2 cellular contexts compared by ENCODE assay signal in genomic region chr16:30518552-30518951, GRCh38.
TF ChIP-seq lines count a peak whose summit lies in the region.

No MANE protein-coding gene starts in this region.

TF ChIP-seq in IMR-90, 13 proteins besides CTCF, POLR2A, EP300 and RAD21:
- no peak for TF ChIP-seq RFX5 (IDR thresholded peaks at IDR 0.05; ENCODE audit: low read depth, low read length)
- no peak for TF ChIP-seq MXI1 (IDR thresholded peaks at IDR 0.05; ENCODE audit: borderline replicate concordance, low read depth, low read length)
- no peak for TF ChIP-seq FOS (IDR thresholded peaks at IDR 0.05; ENCODE audit: low read depth, low read length)
- TF ChIP-seq SMC3 (IDR thresholded peaks at IDR 0.05; ENCODE audit: low read depth, low read length) = no peak
- TF ChIP-seq MAZ (IDR thresholded peaks at IDR 0.05; ENCODE audit: borderline replicate concordance, low read depth, low read length) = no peak
- no peak for TF ChIP-seq CHD1 (IDR thresholded peaks at IDR 0.05; ENCODE audit: low read depth, low read length)
- no peak for TF ChIP-seq CEBPB (IDR thresholded peaks at IDR 0.05; ENCODE audit: low read depth, low read length)

TF ChIP-seq in K562, 482 proteins besides CTCF, POLR2A, EP300 and RAD21:
- TF ChIP-seq MECOM (CRISPR knock-in tag; IDR thresholded peaks at IDR 0.05) = no peak
- no peak for TF ChIP-seq TBL1XR1 (IDR thresholded peaks at IDR 0.05; ENCODE audit: low read length in 2 of 2)
- no peak for TF ChIP-seq TAF1 (IDR thresholded peaks at IDR 0.05; ENCODE audit: control insufficient read depth, extremely low read depth, insufficient read depth, low read length, severe bottlenecking)
- no peak for TF ChIP-seq CHD7 (IDR thresholded peaks at IDR 0.05; ENCODE audit: low read depth, low read length)
